Comparison of ENCODE assay signal across 27 cellular contexts in the genomic region with DNA sequence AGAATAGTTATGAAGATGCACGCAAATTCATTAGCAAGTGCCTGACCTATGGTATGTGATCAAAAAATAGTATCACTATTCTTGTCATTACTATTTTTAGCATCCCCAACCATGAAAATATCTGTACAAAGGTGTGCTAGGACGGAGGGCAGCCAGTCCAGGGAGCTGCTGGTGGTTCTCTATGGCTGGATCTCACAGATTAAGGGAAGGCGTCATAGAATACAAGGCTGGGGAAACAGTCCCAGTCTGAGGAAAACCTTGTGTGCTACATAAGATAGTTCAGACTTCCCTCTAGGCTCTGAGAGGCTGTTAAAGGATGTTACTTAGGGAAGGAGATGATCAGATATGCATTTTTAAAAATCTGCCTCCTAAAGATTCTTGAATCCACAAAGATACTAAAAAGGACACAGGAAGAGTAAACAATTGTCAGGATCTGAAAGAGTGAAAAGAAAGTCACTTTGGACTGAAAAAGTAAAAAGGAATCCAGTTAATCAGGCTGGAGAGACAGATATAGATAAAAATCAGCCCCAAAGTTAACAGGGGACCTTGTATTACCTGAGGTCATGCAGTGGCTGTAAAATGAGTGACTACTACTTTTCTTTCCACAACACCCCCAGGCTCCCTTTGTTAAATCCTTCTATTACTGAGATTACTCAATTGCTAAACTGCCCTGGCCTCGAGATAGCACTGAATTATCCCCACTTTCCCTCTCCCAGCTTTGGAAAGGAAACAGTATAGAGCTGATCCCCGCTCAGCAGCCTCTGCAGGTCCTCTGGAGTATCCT.
"Had no signal": no experiment of that assay in that cellular context is flagged by ENCODE, and none has a peak within 500 bp of the region (broad histone marks: within the 10 kb centered on the region; RNA-seq: fewer than 3 reads in every experiment).

No MANE protein-coding gene starts in this region.

- H3K36me3 Mint-ChIP-seq: activated naive CD4-positive, alpha-beta T cell treated with anti-CD3 and anti-CD28 coated beads, Interleukin-2, amount 50 U/mL, for 24 hours; activated naive CD8-positive, alpha-beta T cell treated with anti-CD3 and anti-CD28 coated beads, Interleukin-2, amount 10 ng/mL, durations not matched to agents 7 days and 5 days had no signal

- H3K27me3 ChIP-seq: ascending aorta, cardiac muscle cell, SJSA1 had no signal

- H3K27ac ChIP-seq: ascending aorta, cardiac muscle cell, SJSA1 had no signal

- DNase-seq: activated CD4-positive, alpha-beta T cell treated with anti-CD3 and anti-CD28 coated beads, Interleukin-2, amount 10 ng/mL, durations not matched to agents 24 days and 14 days; activated CD4-positive, alpha-beta T cell treated with anti-CD3 and anti-CD28 coated beads, Interleukin-2, amount 50 U/mL, for 4 hours; activated CD8-positive, alpha-beta T cell treated with anti-CD3 and anti-CD28 coated beads for 36 hours; activated gamma-delta T cell; activated naive CD4-positive, alpha-beta T cell treated with Interleukin-2 at 50 U/mL for 16 hours; activated naive CD8-positive, alpha-beta T cell treated with anti-CD3 and anti-CD28 coated beads, Interleukin-2, amount 10 ng/mL, durations not matched to agents 7 days and 5 days; activated T-cell treated with anti-CD3 and anti-CD28 coated beads, Interleukin-2, amount 50 U/mL, for 1 hour; amygdala; Kasumi-1; KBM-7; MM.1S; MV-4-11; NCI-H1092; NCI-H1436 treated with DMSO at 0.1 percent for 48 hours; NCI-H1694 treated with DMSO at 0.1 percent for 48 hours; NCI-H345; NCI-H524 treated with DMSO at 0.1 percent for 48 hours; NK-92 treated with Interleukin-12 subunit alpha and Interleukin-12 subunit beta, amount 100 ng/mL, for 24 hours; SK-N-SH had no signal

- H3K9me3 Mint-ChIP-seq: activated CD4-positive, alpha-beta T cell treated with anti-CD3 and anti-CD28 coated beads, Interleukin-2, amount 10 ng/mL, durations not matched to agents 24 days and 14 days; activated naive CD4-positive, alpha-beta T cell treated with anti-CD3 and anti-CD28 coated beads, Interleukin-2, amount 50 U/mL, for 24 hours; activated naive CD8-positive, alpha-beta T cell treated with anti-CD3 and anti-CD28 coated beads, Interleukin-2, amount 10 ng/mL, durations not matched to agents 7 days and 5 days; activated T-helper 2 cell treated with anti-CD3 and anti-CD28 coated beads, Interferon-gamma antibody, Interleukin-2, Interleukin-4, amounts not matched to agents 10 μg/mL and 5 μg/mL and 100 μg/mL, durations not matched to agents 14 hours and 24 hours and 36 hours; T-helper 1 cell treated with Interleukin-12 subunit alpha and Interleukin-12 subunit beta and Interleukin-4 antibody, amounts not matched to agents 30 μg/mL and 1 μg/mL, for 36 hours; T-helper 2 cell treated with Interferon-gamma antibody and Interleukin-4, amounts not matched to agents 5 μg/mL and 100 μg/mL, for 36 hours had no signal

- H3K4me1 Mint-ChIP-seq: activated CD4-positive, alpha-beta T cell treated with anti-CD3 and anti-CD28 coated beads, Interleukin-2, amount 10 ng/mL, durations not matched to agents 24 days and 14 days; activated naive CD4-positive, alpha-beta T cell treated with anti-CD3 and anti-CD28 coated beads, Interleukin-2, amount 50 U/mL, for 24 hours; activated naive CD8-positive, alpha-beta T cell treated with anti-CD3 and anti-CD28 coated beads, Interleukin-2, amount 10 ng/mL, durations not matched to agents 7 days and 5 days had no signal

- FAIRE-seq: TTC549 had no signal

- H3K9me3 ChIP-seq: ascending aorta, SJSA1, SK-N-SH had no signal

- H3K4me3 ChIP-seq: ascending aorta, cardiac muscle cell, SJSA1 had no signal

- H3K27me3 Mint-ChIP-seq: activated CD8-positive, alpha-beta T cell treated with anti-CD3 and anti-CD28 coated beads for 36 hours; activated naive CD4-positive, alpha-beta T cell treated with anti-CD3 and anti-CD28 coated beads, Interleukin-2, amount 50 U/mL, for 24 hours had no signal

- H3K4me1 ChIP-seq: ascending aorta, SJSA1 had no signal

- H3K9me2 ChIP-seq: SK-N-SH had no signal

- H3K9ac ChIP-seq: SK-N-SH had no signal

- ATAC-seq: activated CD8-positive, alpha-beta T cell treated with anti-CD3 and anti-CD28 coated beads for 36 hours had no signal

- H3K4me3 Mint-ChIP-seq: activated CD4-positive, alpha-beta T cell treated with anti-CD3 and anti-CD28 coated beads, Interleukin-2, amount 10 ng/mL, durations not matched to agents 24 days and 14 days; activated CD8-positive, alpha-beta T cell treated with anti-CD3 and anti-CD28 coated beads for 36 hours; activated naive CD4-positive, alpha-beta T cell treated with anti-CD3 and anti-CD28 coated beads, Interleukin-2, amount 50 U/mL, for 24 hours; activated naive CD8-positive, alpha-beta T cell treated with anti-CD3 and anti-CD28 coated beads, Interleukin-2, amount 10 ng/mL, durations not matched to agents 7 days and 5 days; T-helper 1 cell treated with Interleukin-12 subunit alpha and Interleukin-12 subunit beta and Interleukin-4 antibody, amounts not matched to agents 30 μg/mL and 1 μg/mL, for 36 hours; T-helper 2 cell treated with Interferon-gamma antibody and Interleukin-4, amounts not matched to agents 5 μg/mL and 100 μg/mL, for 36 hours had no signal

- H3K36me3 ChIP-seq: ascending aorta, cardiac muscle cell, SJSA1 had no signal

- H3K27ac Mint-ChIP-seq: activated CD4-positive, alpha-beta T cell treated with anti-CD3 and anti-CD28 coated beads, Interleukin-2, amount 10 ng/mL, durations not matched to agents 24 days and 14 days; activated CD8-positive, alpha-beta T cell treated with anti-CD3 and anti-CD28 coated beads for 36 hours; activated naive CD4-positive, alpha-beta T cell treated with anti-CD3 and anti-CD28 coated beads, Interleukin-2, amount 50 U/mL, for 24 hours; activated naive CD8-positive, alpha-beta T cell treated with anti-CD3 and anti-CD28 coated beads, Interleukin-2, amount 10 ng/mL, durations not matched to agents 7 days and 5 days; activated T-helper 2 cell treated with anti-CD3 and anti-CD28 coated beads, Interferon-gamma antibody, Interleukin-2, Interleukin-4, amounts not matched to agents 10 μg/mL and 5 μg/mL and 100 μg/mL, durations not matched to agents 14 hours and 24 hours and 36 hours; T-helper 1 cell treated with Interleukin-12 subunit alpha and Interleukin-12 subunit beta and Interleukin-4 antibody, amounts not matched to agents 30 μg/mL and 1 μg/mL, for 36 hours; T-helper 2 cell treated with Interferon-gamma antibody and Interleukin-4, amounts not matched to agents 5 μg/mL and 100 μg/mL, for 36 hours had no signal

- H3K4me2 ChIP-seq: SK-N-SH had no signal
